In the genomic region with DNA sequence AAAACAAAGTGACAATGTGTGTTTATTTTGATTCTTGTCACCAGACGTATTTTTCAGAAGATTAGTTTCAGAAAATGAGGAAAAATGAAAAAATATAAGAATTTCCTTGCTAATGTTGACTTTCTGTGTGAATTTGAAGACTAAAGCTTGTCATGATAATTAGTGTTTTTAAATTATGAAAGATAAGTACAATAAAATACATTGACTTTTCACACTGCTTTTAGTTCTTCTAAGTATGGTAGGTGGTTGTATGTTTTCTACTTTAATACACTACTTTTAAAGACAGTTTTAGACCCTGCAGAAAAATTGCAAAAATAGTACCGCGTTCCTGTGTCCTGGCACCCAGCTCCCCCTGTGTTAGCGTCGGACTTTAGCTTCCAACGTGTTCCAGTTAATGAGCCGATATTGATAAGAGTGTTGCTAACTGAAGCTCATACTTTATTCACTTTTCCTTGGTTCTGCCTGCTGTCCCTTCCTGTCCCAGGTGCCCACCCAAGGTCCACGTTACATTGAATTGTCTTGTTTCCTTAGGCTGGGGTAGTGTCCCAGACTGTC, we compare ENCODE assay signal across 8 cellular contexts. TPM values are rescaled to one million over a fixed set of nuclear protein-coding genes. Genes with fewer than 3 reads are reported as not detected.
DNase-seq lines count a peak whose midpoint lies in the region; ATAC-seq and TF ChIP-seq lines count a peak whose summit lies in the region.

No MANE protein-coding gene starts in this region.

- peak overlapping the region; percentile 92 for H3K4me3 Mint-ChIP-seq in CD8-positive, alpha-beta T cell

- no peaks in the 10 kb centered on the region for H3F3A ChIP-seq in neural cell (ENCODE audit: insufficient read depth, low read length, poor library complexity, severe bottlenecking)

- H3K27ac ChIP-seq in CD8-positive, alpha-beta T cell (ENCODE audit: low read depth, low read length) = peak overlapping the region; percentile 79
- H3K27ac ChIP-seq in duodenal mucosa (ENCODE audit: low read depth, low read length) (peak overlapping the region; percentile 89), neural cell (ENCODE audit: low read length) (peak overlapping the region; percentile 53)

- peak overlapping the region; percentile 95 for H3K27ac Mint-ChIP-seq in CD8-positive, alpha-beta T cell

- H3K4me1 Mint-ChIP-seq in CD8-positive, alpha-beta T cell (ENCODE audit: low read depth) = peaks cover 27% of the 10 kb centered on the region

- no peak for TF ChIP-seq EP300 in neural cell (conservative IDR thresholded peaks at IDR 0.05; ENCODE audit: poor library complexity, severe bottlenecking)

- H3K9me3 ChIP-seq in CD8-positive, alpha-beta T cell (ENCODE audit: low read length) = no peaks in the 10 kb centered on the region
- H3K9me3 ChIP-seq in MG63 (no peaks in the 10 kb centered on the region), duodenal mucosa (ENCODE audit: control insufficient read depth in 1 of 2, low read length in 2 of 2) (no peaks in the 10 kb centered on the region), neural cell (ENCODE audit: low read length) (no peaks in the 10 kb centered on the region)

- CTCF ChIA-PET in CD8-positive, alpha-beta T cell (lab: Charles Lee) = interaction anchor here (1.2 to 1.3 kb wide), 2 partner anchors 9 to 72 kb away, joined by 3 read pairs; no protein-coding TSS in a partner anchor

- peaks cover 19% of the 10 kb centered on the region for H3K4me1 ChIP-seq in CD8-positive, alpha-beta T cell (ENCODE audit: insufficient read depth, low read length)
- H3K4me1 ChIP-seq in duodenal mucosa (ENCODE audit: control insufficient read depth in 1 of 2, insufficient read depth in 2 of 2, low read length in 2 of 2) = peaks cover 8 to 13% of the 10 kb centered on the region in 2 donors

- H3K4me2 ChIP-seq in neural cell (ENCODE audit: low read length) = peak overlapping the region; percentile 75

- DNase-seq in CD8-positive, alpha-beta T cell = no peak
- DNase-seq in MG63 (no peak), 8988T (no peak), SHP77 treated with DMSO at 0.1 percent for 48 hours (lab: John Stamatoyannopoulos, UW) (no peak), superior temporal gyrus (ENCODE audit: extremely low spot score) (no peak)

- H3K9ac ChIP-seq in duodenal mucosa (ENCODE audit: low read depth in 1 of 2, low read length in 2 of 2) (peak overlapping the region; percentile 75 to 88), neural cell (ENCODE audit: low read length) (peak overlapping the region; percentile 79)

- no peak for TF ChIP-seq RAD21 in neural cell (conservative IDR thresholded peaks at IDR 0.05)

- H4K20me1 ChIP-seq in neural cell (ENCODE audit: insufficient read depth) = no peaks in the 10 kb centered on the region

- no peaks in the 10 kb centered on the region for H3K9me3 Mint-ChIP-seq in CD8-positive, alpha-beta T cell

- no peak for ATAC-seq in CD8-positive, alpha-beta T cell
- no peak for ATAC-seq in GM19455 (IDR thresholded peaks at IDR 0.05; ENCODE audit: unreplicated experiment)

- no peaks in the 10 kb centered on the region for H3K27me3 ChIP-seq in CD8-positive, alpha-beta T cell (ENCODE audit: insufficient read depth, low read length)
- no peaks in the 10 kb centered on the region for H3K27me3 ChIP-seq in MG63
- no peaks in the 10 kb centered on the region for H3K27me3 ChIP-seq in duodenal mucosa (ENCODE audit: control insufficient read depth in 1 of 2, insufficient read depth in 2 of 2, low read length in 2 of 2)
- H3K27me3 ChIP-seq in neural cell (ENCODE audit: insufficient read depth, low read depth, low read length) = no peaks in the 10 kb centered on the region

- POLR2A ChIA-PET in CD8-positive, alpha-beta T cell (lab: Charles Lee) = interaction anchor here (1.0 to 2.0 kb wide), 5 partner anchors 50 to 93 kb away, joined by 3 to 8 read pairs (median 4); a partner anchor contains a TSS

- no peaks in the 10 kb centered on the region for H3K27me3 Mint-ChIP-seq in CD8-positive, alpha-beta T cell (ENCODE audit: low read depth)

- intact Hi-C loops in CD8-positive, alpha-beta T cell (cut with DNase I, micrococcal nuclease) = loop anchor here (1.0 to 5.0 kb wide), 10 partner anchors 47 to 633 kb away; a partner anchor contains a TSS

- peak overlapping the region; percentile 89 for H3K4me3 ChIP-seq in CD8-positive, alpha-beta T cell (ENCODE audit: low read depth, low read length)
- H3K4me3 ChIP-seq in MG63 (peak overlapping the region; percentile 97), duodenal mucosa (ENCODE audit: low read depth in 1 of 2, low read length in 2 of 2) (peak overlapping the region; percentile 92 to 98), neural cell (ENCODE audit: low read length) (peak overlapping the region; percentile 83)

- H2AFZ ChIP-seq in neural cell (ENCODE audit: low read depth, low read length) = peak overlapping the region; percentile 67

- peaks cover 19% of the 10 kb centered on the region for H3K79me2 ChIP-seq in neural cell (replicated peaks; ENCODE audit: insufficient read depth, low read length)

- H3K36me3 Mint-ChIP-seq in CD8-positive, alpha-beta T cell = peaks cover 23% of the 10 kb centered on the region

- TF ChIP-seq CTCF in CD8-positive, alpha-beta T cell (IDR thresholded peaks at IDR 0.05) = no peak
- no peak for TF ChIP-seq CTCF in neural cell (IDR thresholded peaks at IDR 0.05; ENCODE audit: poor library complexity, severe bottlenecking)

- H3K36me3 ChIP-seq in CD8-positive, alpha-beta T cell (ENCODE audit: insufficient read depth, low read length) = no peaks in the 10 kb centered on the region
- peaks cover 13% of the 10 kb centered on the region for H3K36me3 ChIP-seq in MG63
- H3K36me3 ChIP-seq in duodenal mucosa (ENCODE audit: control insufficient read depth in 1 of 2, insufficient read depth in 2 of 2, low read length in 2 of 2) = peaks cover 6 to 24% of the 10 kb centered on the region in 2 donors
- peaks cover 4% of the 10 kb centered on the region for H3K36me3 ChIP-seq in neural cell (ENCODE audit: insufficient read depth, low read length)

- no peaks in the 10 kb centered on the region for H3K9me2 ChIP-seq in neural cell (ENCODE audit: insufficient read depth, low read length)

TF ChIP-seq in neural cell, 6 proteins besides CTCF, POLR2A, EP300 and RAD21:
- TF ChIP-seq TAF1 (IDR thresholded peaks at IDR 0.05; ENCODE audit: low read depth) = no peak
- no peak for TF ChIP-seq SMC3 (conservative IDR thresholded peaks at IDR 0.05; ENCODE audit: poor library complexity)
- TF ChIP-seq POLR2AphosphoS5 (IDR thresholded peaks at IDR 0.05) = no peak
- TF ChIP-seq, protein P1, sequence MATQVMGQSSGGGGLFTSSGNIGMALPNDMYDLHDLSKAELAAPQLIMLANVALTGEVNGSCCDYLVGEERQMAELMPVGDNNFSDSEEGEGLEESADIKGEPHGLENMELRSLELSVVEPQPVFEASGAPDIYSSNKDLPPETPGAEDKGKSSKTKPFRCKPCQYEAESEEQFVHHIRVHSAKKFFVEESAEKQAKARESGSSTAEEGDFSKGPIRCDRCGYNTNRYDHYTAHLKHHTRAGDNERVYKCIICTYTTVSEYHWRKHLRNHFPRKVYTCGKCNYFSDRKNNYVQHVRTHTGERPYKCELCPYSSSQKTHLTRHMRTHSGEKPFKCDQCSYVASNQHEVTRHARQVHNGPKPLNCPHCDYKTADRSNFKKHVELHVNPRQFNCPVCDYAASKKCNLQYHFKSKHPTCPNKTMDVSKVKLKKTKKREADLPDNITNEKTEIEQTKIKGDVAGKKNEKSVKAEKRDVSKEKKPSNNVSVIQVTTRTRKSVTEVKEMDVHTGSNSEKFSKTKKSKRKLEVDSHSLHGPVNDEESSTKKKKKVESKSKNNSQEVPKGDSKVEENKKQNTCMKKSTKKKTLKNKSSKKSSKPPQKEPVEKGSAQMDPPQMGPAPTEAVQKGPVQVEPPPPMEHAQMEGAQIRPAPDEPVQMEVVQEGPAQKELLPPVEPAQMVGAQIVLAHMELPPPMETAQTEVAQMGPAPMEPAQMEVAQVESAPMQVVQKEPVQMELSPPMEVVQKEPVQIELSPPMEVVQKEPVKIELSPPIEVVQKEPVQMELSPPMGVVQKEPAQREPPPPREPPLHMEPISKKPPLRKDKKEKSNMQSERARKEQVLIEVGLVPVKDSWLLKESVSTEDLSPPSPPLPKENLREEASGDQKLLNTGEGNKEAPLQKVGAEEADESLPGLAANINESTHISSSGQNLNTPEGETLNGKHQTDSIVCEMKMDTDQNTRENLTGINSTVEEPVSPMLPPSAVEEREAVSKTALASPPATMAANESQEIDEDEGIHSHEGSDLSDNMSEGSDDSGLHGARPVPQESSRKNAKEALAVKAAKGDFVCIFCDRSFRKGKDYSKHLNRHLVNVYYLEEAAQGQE (IDR thresholded peaks at IDR 0.05; ENCODE audit: borderline replicate concordance) = no peak
- no peak for TF ChIP-seq EZH2 (IDR thresholded peaks at IDR 0.05; ENCODE audit: borderline replicate concordance, insufficient read depth, low read length, poor library complexity, severe bottlenecking)
- no peak for TF ChIP-seq MXI1 (conservative IDR thresholded peaks at IDR 0.05; ENCODE audit: poor library complexity, severe bottlenecking)

RNA-seq across cellular contexts. Expression of a gene that starts 0.7 kb away (rescaled TPM):
- total RNA-seq in CD8-positive, alpha-beta T cell = 10 to 100 TPM; 10.4 to 11.9 TPM
- 35.0 and 50.7 TPM in 2 replicates for total RNA-seq in MG63 (2014; rRNA removed; shearing (Covaris generic); ENCODE audit: low replicate concordance)
- 78.1 and 86.8 TPM in 2 replicates for polyA plus RNA-seq in neural cell
- polyA minus RNA-seq in neural cell = 53.3 and 56.5 TPM in 2 replicates

RNA-seq across cellular contexts. Expression of a gene that starts 46.6 kb away (rescaled TPM):
- total RNA-seq in CD8-positive, alpha-beta T cell = 10 to 100 TPM; 62.0 to 69.0 TPM
- total RNA-seq in MG63 (2014; rRNA removed; shearing (Covaris generic); ENCODE audit: low replicate concordance) = 69.3 and 176 TPM in 2 replicates
- polyA plus RNA-seq in neural cell = 131 and 163 TPM in 2 replicates
- 48.2 and 52.1 TPM in 2 replicates for polyA minus RNA-seq in neural cell
